ENCODE assay signal across 19 cellular contexts in the genomic region with DNA sequence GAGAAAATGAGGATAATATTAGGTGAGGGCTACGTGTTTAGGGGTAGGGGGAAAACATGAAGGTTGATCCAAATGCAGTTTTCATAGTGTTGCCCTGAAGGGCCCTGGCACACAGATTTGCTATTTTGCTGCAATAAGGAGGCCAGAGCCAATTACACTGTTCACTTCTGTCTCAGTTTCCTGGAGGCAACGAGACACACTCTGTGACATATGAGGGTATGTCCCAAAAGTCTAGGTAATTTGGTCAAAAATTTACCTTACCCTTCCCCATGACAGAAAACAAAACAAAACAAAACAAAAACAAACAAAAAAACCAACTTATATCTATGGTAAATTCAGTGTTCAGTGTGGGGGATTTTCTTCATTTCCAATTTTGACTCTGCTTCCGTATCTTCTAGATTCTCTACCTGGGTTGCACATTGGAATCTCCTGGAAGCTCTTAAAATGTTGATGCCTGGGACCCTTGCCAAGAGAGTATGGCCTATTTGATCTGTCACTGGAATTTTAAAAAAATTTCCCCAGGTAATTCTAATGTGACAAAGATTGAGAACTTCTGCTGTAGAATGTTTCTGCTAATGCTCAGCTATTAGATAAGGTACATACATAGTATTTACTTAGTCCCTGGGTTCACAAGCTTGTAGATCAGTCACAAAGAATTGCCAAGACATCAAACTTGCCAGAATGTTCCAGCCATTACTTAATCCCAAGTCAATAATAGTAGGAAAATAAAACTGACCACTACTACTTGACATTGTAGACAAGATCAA.
"Had no signal": no experiment of that assay in that cellular context is flagged by ENCODE, and none has a peak within 500 bp of the region (broad histone marks: within the 10 kb centered on the region; RNA-seq: fewer than 3 reads in every experiment).

No MANE protein-coding gene starts in this region.

- DNase-seq: esophagus squamous epithelium; foreskin fibroblast; glutamatergic neuron; immature natural killer cell; left ventricle myocardium inferior; lower lobe of right lung; midbrain; nucleus accumbens; ovary; right cardiac atrium; small intestine; stimulated activated CD4-positive, alpha-beta T cell treated with anti-CD3 and anti-CD28 coated beads, Interleukin-2, amount 100 ng/mL, for 48 hours; stimulated activated naive CD4-positive, alpha-beta T cell treated with Interleukin-2 at 50 U/mL for 16 hours; trophoblast cell had no signal

- H3K4me2 ChIP-seq: neural progenitor cell had no signal

- H2AFZ ChIP-seq: neural progenitor cell had no signal

- H3K4me3 ChIP-seq: esophagus squamous epithelium, gastroesophageal sphincter, left ventricle myocardium inferior, lower lobe of right lung, neural progenitor cell, ovary had no signal

- H3K27ac ChIP-seq: esophagus squamous epithelium, gastroesophageal sphincter, left ventricle myocardium inferior, lower lobe of right lung, neural progenitor cell, ovary had no signal

- H3K9ac ChIP-seq: neural progenitor cell had no signal

- H3K36me3 ChIP-seq: esophagus squamous epithelium, gastroesophageal sphincter, left ventricle myocardium inferior, lower lobe of right lung, neural progenitor cell, ovary had no signal

- H3K4me1 ChIP-seq: esophagus squamous epithelium, gastroesophageal sphincter, left ventricle myocardium inferior, lower lobe of right lung had no signal

- H3K27me3 ChIP-seq: esophagus squamous epithelium, gastroesophageal sphincter, neural progenitor cell, ovary had no signal

- ATAC-seq: gastroesophageal sphincter; lower lobe of right lung; natural killer cell treated with Interleukin-12 subunit alpha and Interleukin-12 subunit beta and Interleukin-15 and Interleukin-18, amount 100 ng/mL, for 72 hours; right cardiac atrium had no signal

- H3K9me3 ChIP-seq: esophagus squamous epithelium, gastroesophageal sphincter, left ventricle myocardium inferior, lower lobe of right lung, ovary had no signal

- FAIRE-seq: keratinocyte, small intestine, urothelium cell line had no signal
